8 cellular contexts compared by ENCODE assay signal in genomic region chr3:149377408-149378111, GRCh38. TPM values are rescaled to one million over a fixed set of nuclear protein-coding genes. Genes with fewer than 3 reads are reported as not detected.
DNase-seq lines count a peak whose midpoint lies in the region; ATAC-seq and TF ChIP-seq lines count a peak whose summit lies in the region.

Gene TM4SF1, minus strand, starts transcription at chr3:149377649. Its CDS starts 102 bp downstream, at chr3:149377547.

- in situ Hi-C loops in GM23248 (cut with MboI) (no loop called here), GM13977 (cut with MboI; ENCODE audit: low pct_unique_long_range_greater_than_20kb, low sequenced_read_pairs, unreplicated experiment) (no loop called here)

- no peaks in the 10 kb centered on the region for H3K9me2 ChIP-seq in GM23248 (ENCODE audit: insufficient read depth)

- no peaks in the 10 kb centered on the region for H3K9me3 ChIP-seq in GM23248 (ENCODE audit: low read depth)

- H3K27me3 Mint-ChIP-seq in osteocyte (ENCODE audit: unreplicated experiment), result no peaks in the 10 kb centered on the region

- H3K36me3 ChIP-seq in GM23248 (ENCODE audit: low read depth), result no peaks in the 10 kb centered on the region

- peak within 1 kb of the TSS; percentile 63 for H3K4me2 ChIP-seq in GM23248 (ENCODE audit: unreplicated experiment)

- no peaks in the 10 kb centered on the region for H3K79me2 ChIP-seq in GM23248 (ENCODE audit: insufficient read depth)

- peaks cover 60% of the 10 kb centered on the region for H3K4me1 ChIP-seq in GM23248 (ENCODE audit: insufficient read depth)

- intact Hi-C loops in posterior cingulate gyrus (cut with DNase I), result no loop called here

- no peaks in the 10 kb centered on the region for H3K9me3 Mint-ChIP-seq in osteocyte (ENCODE audit: unreplicated experiment)

- H3K4me3 ChIP-seq in GM23248, result peak within 1 kb of the TSS; percentile 41

- ATAC-seq in HG03175 (IDR thresholded peaks at IDR 0.05; ENCODE audit: unreplicated experiment), result no peak

- DNase-seq in GM23248, result peak; percentile 78
- peak; percentile 78 to 80 for DNase-seq in SHP77 (lab: John Stamatoyannopoulos, UW)
- DNase-seq in fibroblast of peridontal ligament (ENCODE audit: extremely low read depth), result peak; percentile 70
- no peak for DNase-seq in osteocyte (ENCODE audit: extremely low spot score, unreplicated experiment)
- DNase-seq in posterior cingulate gyrus, result no peak
- DNase-seq in GM13977 (ENCODE audit: low spot score), result no peak
- no peak for DNase-seq in NCI-H510A treated with DMSO at 0.1 percent for 48 hours (lab: John Stamatoyannopoulos, UW)

- H3K36me3 Mint-ChIP-seq in osteocyte (ENCODE audit: unreplicated experiment), result peaks cover 16% of the 10 kb centered on the region

- H3F3A ChIP-seq in GM23248 (ENCODE audit: insufficient read depth), result peaks cover 58% of the 10 kb centered on the region

- no peaks in the 10 kb centered on the region for H3K27me3 ChIP-seq in GM23248 (replicated peaks; ENCODE audit: insufficient read depth)

- H3K9ac ChIP-seq in GM23248, result peak within 1 kb of the TSS; percentile 61

- H3K4me1 Mint-ChIP-seq in osteocyte (ENCODE audit: unreplicated experiment), result peaks cover 72% of the 10 kb centered on the region

- peak within 1 kb of the TSS; percentile 21 for H2AFZ ChIP-seq in GM23248

- H3K27ac Mint-ChIP-seq in osteocyte (ENCODE audit: unreplicated experiment), result peak within 1 kb of the TSS; percentile 87

- no peaks in the 10 kb centered on the region for H4K20me1 ChIP-seq in GM23248 (ENCODE audit: insufficient read depth)

- peak within 1 kb of the TSS; percentile 44 for H3K27ac ChIP-seq in GM23248

- peak within 1 kb of the TSS; percentile 78 for H3K4me3 Mint-ChIP-seq in osteocyte (ENCODE audit: unreplicated experiment)

- 72 to 73% methylated on average over 13 of the region's 13 CpGs for WGBS in GM23248 (ENCODE audit: low coverage in 1 of 2, low lambda C conversion rate in 2 of 2, missing lambda C conversion rate in 2 of 2), 2 experiments

- no peak for TF ChIP-seq CTCF in osteocyte (IDR thresholded peaks at IDR 0.05)
- TF ChIP-seq CTCF in GM13977 (IDR thresholded peaks at IDR 0.05; ENCODE audit: extremely low read depth, insufficient read depth, missing control alignments), result no peak

RNA-seq across cellular contexts. Expression of gene TM4SF1, which starts in this region (rescaled TPM):
- 7.2 and 10.5 TPM in 2 replicates for total RNA-seq in GM23248 (2014; rRNA removed; shearing (Covaris generic))
- 10.7 and 12.4 TPM in 2 replicates for polyA plus RNA-seq in GM23248 (2016; fragmentation: Nextera tagmentation; extraction: Ambion mirVana)
- total RNA-seq in osteocyte, result 120 and 122 TPM in 2 replicates

Comparison
In these comparisons a context has a peak if more than half of its experiments do, and no peak if none do; other contexts are left out.
1. RNA of gene TM4SF1 (total RNA-seq): 120 to 122 TPM in osteocyte; 7.2 to 10.5 TPM in GM23248; every median in the first group is over 10 times any median in the second.
2. DNase-seq: peak in GM23248 (single experiment), SHP77 (2 of 2) and fibroblast of peridontal ligament (single experiment); none in osteocyte (single experiment), posterior cingulate gyrus (0 of 10), GM13977 (single experiment) and NCI-H510A treated with DMSO at 0.1 percent for 48 hours (single experiment).